27 cellular contexts compared by ENCODE assay signal in genomic region chr6:90450268-90450953, GRCh38.
"Had no signal": no experiment of that assay in that cellular context is flagged by ENCODE, and none has a peak within 500 bp of the region (broad histone marks: within the 10 kb centered on the region; RNA-seq: fewer than 3 reads in every experiment).

No MANE protein-coding gene starts in this region.

- H3K36me3 ChIP-seq: adrenal gland, SJSA1 had no signal

- H3K4me1 Mint-ChIP-seq: activated B cell treated with CpG ODN at 0.5 μM for 24 hours had no signal

- H3K4me3 ChIP-seq: adrenal gland, SJSA1 had no signal

- H3K4me3 Mint-ChIP-seq: activated B cell treated with CpG ODN at 0.5 μM for 24 hours; activated CD4-positive, alpha-beta T cell treated with anti-CD3 and anti-CD28 coated beads, Interleukin-2, amount 10 ng/mL, durations not matched to agents 24 days and 14 days; activated CD8-positive, alpha-beta memory T cell treated with anti-CD3 and anti-CD28 coated beads, Interleukin-2, amount 10 ng/mL, durations not matched to agents 7 days and 5 days; activated naive CD4-positive, alpha-beta T cell treated with anti-CD3 and anti-CD28 coated beads for 36 hours; activated naive CD8-positive, alpha-beta T cell treated with anti-CD3 and anti-CD28 coated beads, Interleukin-2, amount 10 ng/mL, durations not matched to agents 7 days and 5 days; activated T-cell treated with anti-CD3 and anti-CD28 coated beads, Interleukin-2, amount 50 U/mL, for 4 hours; activated T-helper 17 cell treated with anti-CD3 and anti-CD28 coated beads, Interleukin-2, amount 50 U/mL, for 72 hours; T-helper 1 cell treated with Interleukin-12 subunit alpha and Interleukin-12 subunit beta and Interleukin-4 antibody, amounts not matched to agents 30 μg/mL and 1 μg/mL, for 36 hours had no signal

- H3K9me3 ChIP-seq: adrenal gland, SJSA1 had no signal

- H3K27me3 Mint-ChIP-seq: activated B cell treated with CpG ODN at 0.5 μM for 24 hours; activated CD4-positive, alpha-beta T cell treated with anti-CD3 and anti-CD28 coated beads, Interleukin-2, amount 10 ng/mL, durations not matched to agents 24 days and 14 days; activated CD8-positive, alpha-beta memory T cell treated with anti-CD3 and anti-CD28 coated beads, Interleukin-2, amount 10 ng/mL, durations not matched to agents 7 days and 5 days; activated naive CD8-positive, alpha-beta T cell treated with anti-CD3 and anti-CD28 coated beads, Interleukin-2, amount 10 ng/mL, durations not matched to agents 7 days and 5 days; activated T-helper 17 cell treated with anti-CD3 and anti-CD28 coated beads, Interleukin-2, amount 50 U/mL, for 72 hours had no signal

- H3K4me1 ChIP-seq: SJSA1 had no signal

- H3K27ac ChIP-seq: adrenal gland, SJSA1 had no signal

- FAIRE-seq: RCC 7860 had no signal

- DNase-seq: activated B cell treated with CpG ODN at 0.5 μM for 24 hours; activated CD4-positive, alpha-beta T cell treated with anti-CD3 and anti-CD28 coated beads for 1 hour; activated CD4-positive, alpha-beta T cell treated with anti-CD3 and anti-CD28 coated beads, Interleukin-2, amount 10 ng/mL, durations not matched to agents 24 days and 14 days; activated CD4-positive, alpha-beta T cell treated with anti-CD3 and anti-CD28 coated beads, Interleukin-2, amount 50 U/mL, for 48 hours; activated CD8-positive, alpha-beta memory T cell treated with anti-CD3 and anti-CD28 coated beads, Interleukin-2, amount 10 ng/mL, durations not matched to agents 7 days and 5 days; activated gamma-delta T cell; activated naive CD4-positive, alpha-beta T cell treated with anti-CD3 and anti-CD28 coated beads for 36 hours; activated naive CD8-positive, alpha-beta T cell treated with anti-CD3 and anti-CD28 coated beads, Interleukin-2, amount 10 ng/mL, durations not matched to agents 7 days and 5 days; activated T-cell treated with anti-CD3 and anti-CD28 coated beads, Interleukin-2, amount 50 U/mL, for 4 hours; adrenal gland; anterior cingulate cortex; cerebellar nuclear complex; MM.1S; NCI-H1105; NCI-H1436; NCI-H1694 treated with DMSO at 0.1 percent for 48 hours; NCI-H2081; NCI-H510A treated with DMSO at 0.1 percent for 48 hours; NCI-H69; NK-92 treated with Interleukin-12 subunit alpha and Interleukin-12 subunit beta, amount 100 ng/mL, for 24 hours; OCI-M1; SHP77 had no signal

- H3K27ac Mint-ChIP-seq: activated B cell treated with CpG ODN at 0.5 μM for 24 hours; activated CD4-positive, alpha-beta T cell treated with anti-CD3 and anti-CD28 coated beads, Interleukin-2, amount 10 ng/mL, durations not matched to agents 24 days and 14 days; activated CD8-positive, alpha-beta memory T cell treated with anti-CD3 and anti-CD28 coated beads, Interleukin-2, amount 10 ng/mL, durations not matched to agents 7 days and 5 days; activated naive CD4-positive, alpha-beta T cell treated with anti-CD3 and anti-CD28 coated beads for 36 hours; activated naive CD8-positive, alpha-beta T cell treated with anti-CD3 and anti-CD28 coated beads, Interleukin-2, amount 10 ng/mL, durations not matched to agents 7 days and 5 days; activated T-helper 17 cell treated with anti-CD3 and anti-CD28 coated beads, Interleukin-2, amount 50 U/mL, for 72 hours; T-helper 1 cell treated with Interleukin-12 subunit alpha and Interleukin-12 subunit beta and Interleukin-4 antibody, amounts not matched to agents 30 μg/mL and 1 μg/mL, for 36 hours had no signal

- H3K27me3 ChIP-seq: adrenal gland had no signal

- H3K9me3 Mint-ChIP-seq: activated B cell treated with CpG ODN at 0.5 μM for 24 hours; activated T-cell treated with anti-CD3 and anti-CD28 coated beads, Interleukin-2, amount 50 U/mL, for 4 hours had no signal

- ATAC-seq: activated CD8-positive, alpha-beta memory T cell treated with anti-CD3 and anti-CD28 coated beads, Interleukin-2, amount 10 ng/mL, durations not matched to agents 7 days and 5 days; activated T-cell treated with anti-CD3 and anti-CD28 coated beads, Interleukin-2, amount 50 U/mL, for 4 hours; activated T-helper 17 cell treated with anti-CD3 and anti-CD28 coated beads, Interleukin-2, amount 50 U/mL, for 72 hours; SK-N-SH treated with all-trans-retinoic acid at 6 μM for 48 hours had no signal
